16 cellular contexts compared by ENCODE assay signal in the genomic region with DNA sequence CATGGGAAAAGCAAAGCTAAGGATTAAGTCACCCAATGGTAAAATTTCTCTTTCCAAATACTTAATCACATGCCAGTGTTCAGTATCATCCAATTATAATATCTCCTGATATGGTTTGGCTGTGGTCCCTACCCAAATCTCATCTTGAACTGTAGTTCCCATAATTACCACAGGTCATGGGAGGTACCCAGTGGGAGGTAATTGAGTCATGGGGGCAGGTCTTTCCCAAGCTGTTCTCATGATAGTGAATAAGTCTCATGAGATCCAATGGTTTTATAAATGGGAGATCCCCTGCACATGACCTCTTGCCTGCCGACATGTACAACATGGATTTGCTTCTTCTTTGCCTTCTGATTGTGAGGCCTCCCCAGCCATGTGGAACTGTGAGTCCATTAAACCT. TPM values are rescaled to one million over a fixed set of nuclear protein-coding genes. Genes with fewer than 3 reads are reported as not detected.
DNase-seq lines count a peak whose midpoint lies in the region; ATAC-seq, FAIRE-seq and TF ChIP-seq lines count a peak whose summit lies in the region.
"Had no signal": no experiment of that assay in that cellular context is flagged by ENCODE, and none has a peak within 500 bp of the region (broad histone marks: within the 10 kb centered on the region; RNA-seq: fewer than 3 reads in every experiment).

No MANE protein-coding gene starts in this region.

- H3K4me3 Mint-ChIP-seq in immature natural killer cell: no peak overlapping the region
- H3K4me3 Mint-ChIP-seq: dendritic cell treated with granulocyte-macrophage colony-stimulating factor and Interleukin-4, amounts not matched to agents 40 ng/mL and 50 ng/mL, for 4 days had no signal

- H3K36me3 Mint-ChIP-seq in immature natural killer cell: peaks cover 6 to 15% (median 7%) of the 10 kb centered on the region in 3 donors

- H2AFZ ChIP-seq in GM23248: no peak overlapping the region

- peaks cover 81% of the 10 kb centered on the region for H3K79me2 ChIP-seq in GM23248 (ENCODE audit: insufficient read depth)

- no peak for ATAC-seq in pancreas
- no peak for ATAC-seq in HG03571 (IDR thresholded peaks at IDR 0.05; ENCODE audit: unreplicated experiment)
- ATAC-seq: K562 had no signal

- in situ Hi-C loops in GM23248 (cut with MboI): no loop called here

- H3K4me3 ChIP-seq in GM23248: no peak overlapping the region
- H3K4me3 ChIP-seq in pancreas: no peak overlapping the region
- H3K4me3 ChIP-seq: esophagus muscularis mucosa, K562, Peyer's patch had no signal

- peak overlapping the region in 2 of 6 donors; percentile 8 to 30 for H3K27ac Mint-ChIP-seq in immature natural killer cell
- H3K27ac Mint-ChIP-seq: dendritic cell treated with granulocyte-macrophage colony-stimulating factor and Interleukin-4, amounts not matched to agents 40 ng/mL and 50 ng/mL, for 4 days had no signal

- peaks cover 0 to 2% (median 2%) of the 10 kb centered on the region in 3 donors for H3K27me3 Mint-ChIP-seq in immature natural killer cell (ENCODE audit: low read depth in 3 of 3)
- H3K27me3 Mint-ChIP-seq: dendritic cell treated with granulocyte-macrophage colony-stimulating factor and Interleukin-4, amounts not matched to agents 40 ng/mL and 50 ng/mL, for 4 days had no signal

- H3K36me3 ChIP-seq in GM23248 (ENCODE audit: low read depth) (peaks cover 34% of the 10 kb centered on the region), pancreas (peaks cover 0 to 14% (median 4%) of the 10 kb centered on the region in 3 donors)

- H3K27me3 ChIP-seq in GM23248 (replicated peaks; ENCODE audit: insufficient read depth) (no peaks in the 10 kb centered on the region), pancreas (no peaks in the 10 kb centered on the region)
- H3K27me3 ChIP-seq: esophagus muscularis mucosa, Peyer's patch had no signal

- peaks cover 29% of the 10 kb centered on the region for H3K4me1 ChIP-seq in GM23248 (ENCODE audit: insufficient read depth)
- no peaks in the 10 kb centered on the region for H3K4me1 ChIP-seq in pancreas
- H3K4me1 ChIP-seq: esophagus muscularis mucosa, Peyer's patch had no signal

- peak overlapping the region; percentile 25; the same call in 1 of the 2 replicates for H3K27ac ChIP-seq in 22Rv1
- peak overlapping the region; percentile 64 for H3K27ac ChIP-seq in GM23248
- H3K27ac ChIP-seq in pancreas: no peak overlapping the region
- H3K27ac ChIP-seq: esophagus muscularis mucosa, Peyer's patch had no signal

- H3K9me3 ChIP-seq in GM23248 (ENCODE audit: low read depth) (no peaks in the 10 kb centered on the region), pancreas (no peaks in the 10 kb centered on the region)
- H3K9me3 ChIP-seq: esophagus muscularis mucosa, Peyer's patch had no signal

- peaks cover 40% of the 10 kb centered on the region for H3F3A ChIP-seq in GM23248 (ENCODE audit: insufficient read depth)

- no peak for DNase-seq in GM23248
- peak; percentile 90 for DNase-seq in amniotic epithelial cell (ENCODE audit: low read depth)
- DNase-seq in foreskin melanocyte: peak; percentile 31
- DNase-seq in pancreas: no peak
- no peak for DNase-seq in immature natural killer cell
- no peak for DNase-seq in activated T-cell treated with anti-CD3 and anti-CD28 coated beads, Interleukin-2, amount 50 U/mL, for 1 hour
- DNase-seq: NCI-H187; NCI-H510A treated with DMSO at 0.1 percent for 48 hours; Peyer's patch; stimulated activated naive CD4-positive, alpha-beta T cell treated with Interleukin-2 at 50 U/mL for 16 hours had no signal

- TF ChIP-seq CTCF in 22Rv1 (IDR thresholded peaks at IDR 0.05) (no peak), pancreas (IDR thresholded peaks at IDR 0.05) (no peak)

- no peaks in the 10 kb centered on the region for H4K20me1 ChIP-seq in GM23248 (ENCODE audit: insufficient read depth)

- H3K4me1 Mint-ChIP-seq in immature natural killer cell: peaks cover 14 to 16% of the 10 kb centered on the region in 2 donors

- no peaks in the 10 kb centered on the region for H3K9me2 ChIP-seq in GM23248 (ENCODE audit: insufficient read depth)

- intact Hi-C loops in pancreas (cut with DNase I): no loop called here

- no peaks in the 10 kb centered on the region for H3K9me3 Mint-ChIP-seq in immature natural killer cell
- H3K9me3 Mint-ChIP-seq: dendritic cell treated with granulocyte-macrophage colony-stimulating factor and Interleukin-4, amounts not matched to agents 40 ng/mL and 50 ng/mL, for 4 days had no signal

- no peak for FAIRE-seq in pancreas (lab: Jason Lieb, UNC)
- FAIRE-seq: K562, urothelium cell line had no signal

- WGBS in GM23248 (ENCODE audit: low coverage in 1 of 2, low lambda C conversion rate in 2 of 2, missing lambda C conversion rate in 2 of 2), 2 experiments: 62 to 65% methylated on average over 1 of the region's 1 CpG
- WGBS in pancreas, 2 donors: 47 to 100% methylated on average over 1 of the region's 1 CpG

- H3K4me2 ChIP-seq in GM23248 (ENCODE audit: unreplicated experiment): no peak overlapping the region

- H3K9ac ChIP-seq in GM23248: no peak overlapping the region

RNA-seq across cellular contexts. Expression of a gene that starts 26.1 kb away (rescaled TPM):
- total RNA-seq in GM23248 (2014; rRNA removed; shearing (Covaris generic)): 7.7 and 14.0 TPM in 2 replicates
- polyA plus RNA-seq in GM23248 (2016; fragmentation: Nextera tagmentation; extraction: Ambion mirVana) (8.2 and 11.1 TPM in 2 replicates), pancreas (1 to 10 TPM; 4.8 to 8.3 TPM), immature natural killer cell (10 to 100 TPM in 1 of 3 donors, 1 to 10 TPM in 2; 3.2 to 10.8 (median 10.0) TPM)
- 1 to 10 TPM; 2.9 to 5.4 (median 3.5) TPM for total RNA-seq in pancreas

RNA-seq across cellular contexts. Expression of a gene that starts 30.0 kb away (rescaled TPM):
- total RNA-seq in GM23248 (2014; rRNA removed; shearing (Covaris generic)): 26.0 and 31.9 TPM in 2 replicates
- 25.2 and 25.6 TPM in 2 replicates for polyA plus RNA-seq in GM23248 (2016; fragmentation: Nextera tagmentation; extraction: Ambion mirVana)
- total RNA-seq in pancreas: 10 to 100 TPM; 10.5 to 20.4 (median 11.2) TPM
- 10 to 100 TPM; 21.3 to 28.3 TPM for polyA plus RNA-seq in pancreas
- 10 to 100 TPM; 11.4 to 22.5 (median 17.0) TPM for polyA plus RNA-seq in immature natural killer cell

RNA-seq across cellular contexts. Expression of a gene that starts 31.8 kb away (rescaled TPM):
- total RNA-seq in GM23248 (2014; rRNA removed; shearing (Covaris generic)): 223 and 257 TPM in 2 replicates
- polyA plus RNA-seq in GM23248 (2016; fragmentation: Nextera tagmentation; extraction: Ambion mirVana) (214 and 217 TPM in 2 replicates), pancreas (10 to 100 TPM; 71.3 to 98.7 TPM), immature natural killer cell (100 to 1,000 TPM; 173 to 210 (median 188) TPM)
- total RNA-seq in pancreas: 10 to 100 TPM; 43.7 to 77.5 (median 67.8) TPM

Comparison
In these comparisons a context has a peak if more than half of its experiments do, and no peak if none do; other contexts are left out.
1. H3K27ac ChIP-seq: peak in 22Rv1 (single experiment) and GM23248 (single experiment); none in pancreas (0 of 4).
2. DNase-seq: peak in amniotic epithelial cell (single experiment) and foreskin melanocyte (single experiment); none in GM23248 (single experiment), pancreas (0 of 6), immature natural killer cell (0 of 3) and activated T-cell treated with anti-CD3 and anti-CD28 coated beads, Interleukin-2, amount 50 U/mL, for 1 hour (single experiment).